ENCODE assay signal across 28 cellular contexts in the genomic region with DNA sequence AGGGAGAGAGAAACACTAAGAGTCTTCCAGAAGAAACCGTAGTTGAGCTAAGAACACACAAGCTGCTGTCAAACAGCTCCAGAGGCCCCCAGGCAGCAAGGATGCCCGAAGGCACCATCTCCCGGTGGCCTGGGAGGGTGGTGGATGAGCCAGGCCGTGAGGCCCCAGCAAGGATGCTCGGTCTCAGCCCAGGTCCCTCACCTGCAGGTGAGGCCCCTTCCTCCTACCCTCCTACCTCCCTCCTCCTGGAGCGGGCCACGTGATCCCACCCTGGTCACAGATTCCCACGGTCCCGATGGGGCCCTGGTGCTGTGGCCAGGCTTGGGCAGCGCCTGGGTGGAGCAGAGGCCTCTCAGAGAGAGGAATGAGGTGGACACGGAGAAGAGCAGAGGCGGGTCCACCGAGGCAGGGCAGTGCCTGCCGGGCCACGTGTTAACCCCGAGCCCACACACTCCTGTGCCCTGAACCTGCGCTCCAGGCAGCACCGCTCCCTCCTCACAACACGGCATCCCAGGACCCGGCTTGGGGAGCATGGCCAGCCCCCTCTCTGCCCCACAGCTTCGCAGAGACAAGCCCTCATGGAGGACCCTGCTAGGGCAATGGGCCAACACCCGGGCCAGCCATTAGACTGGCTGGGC.
"Had no signal": no experiment of that assay in that cellular context is flagged by ENCODE, and none has a peak within 500 bp of the region (broad histone marks: within the 10 kb centered on the region; RNA-seq: fewer than 3 reads in every experiment).

No MANE protein-coding gene starts in this region.

- H3K36me3 ChIP-seq: brain microvascular endothelial cell, cardiac muscle cell, Peyer's patch had no signal

- H3K27ac ChIP-seq: ascending aorta, brain microvascular endothelial cell, cardiac muscle cell, Peyer's patch had no signal

- H3K4me1 ChIP-seq: ascending aorta had no signal

- H3K4me3 ChIP-seq: ascending aorta, cardiac muscle cell, Peyer's patch had no signal

- H3K27me3 ChIP-seq: ascending aorta, brain microvascular endothelial cell, cardiac muscle cell, Peyer's patch had no signal

- ATAC-seq: activated naive CD4-positive, alpha-beta T cell treated with anti-CD3 and anti-CD28 coated beads, Interleukin-2, amount 50 U/mL, for 72 hours; activated naive CD8-positive, alpha-beta T cell treated with anti-CD3 and anti-CD28 coated beads, Interleukin-2, amount 50 U/mL, for 24 hours; activated T-cell treated with anti-CD3 and anti-CD28 coated beads, Interleukin-2, amount 50 U/mL, for 4 hours; T-helper 17 cell had no signal

- FAIRE-seq: TTC549 had no signal

- DNase-seq: activated B cell treated with CpG ODN at 0.5 μM for 24 hours; activated CD4-positive, alpha-beta T cell treated with anti-CD3 and anti-CD28 coated beads for 1 hour; activated CD4-positive, alpha-beta T cell treated with anti-CD3 and anti-CD28 coated beads, Interleukin-2, amount 10 ng/mL, durations not matched to agents 24 days and 14 days; activated CD4-positive, alpha-beta T cell treated with anti-CD3 and anti-CD28 coated beads, Interleukin-2, amount 50 U/mL, for 48 hours; activated CD8-positive, alpha-beta memory T cell treated with anti-CD3 and anti-CD28 coated beads for 24 hours; activated effector memory CD4-positive, alpha-beta T cell treated with anti-CD3 and anti-CD28 coated beads, Interleukin-2, amount 50 U/mL, for 16 hours; activated naive CD4-positive, alpha-beta T cell treated with Interleukin-2 at 50 U/mL for 16 hours; activated naive CD8-positive, alpha-beta T cell treated with anti-CD3 and anti-CD28 coated beads, Interleukin-2, amount 50 U/mL, for 24 hours; activated T-cell treated with anti-CD3 and anti-CD28 coated beads, Interleukin-2, amount 50 U/mL, for 4 hours; amniotic stem cell; brain microvascular endothelial cell; KG1; NCI-H1048; NCI-H146; NCI-H187 treated with DMSO at 0.1 percent for 48 hours; NCI-H2081 treated with DMSO at 0.1 percent for 48 hours; NCI-H2171; NCI-H2227 treated with DMSO at 0.1 percent for 48 hours; NCI-H526 treated with DMSO at 0.1 percent for 48 hours; NCI-H82; Peyer's patch; SIG-M5; T-helper 17 cell; T-helper 9 cell had no signal

- H3K9me3 ChIP-seq: ascending aorta, Peyer's patch had no signal
